In genomic region chr13:33175991-33176390, GRCh38 we compare ENCODE assay signal across 26 cellular contexts.
"Had no signal": no experiment of that assay in that cellular context is flagged by ENCODE, and none has a peak within 500 bp of the region (broad histone marks: within the 10 kb centered on the region; RNA-seq: fewer than 3 reads in every experiment).

No MANE protein-coding gene starts in this region.

- H3K27me3 ChIP-seq: heart left ventricle, upper lobe of left lung had no signal

- H3K27ac ChIP-seq: lower lobe of right lung, neural progenitor cell, thoracic aorta, upper lobe of left lung, VCaP had no signal

- ATAC-seq: activated naive CD4-positive, alpha-beta T cell treated with anti-CD3 and anti-CD28 coated beads, Interleukin-2, amount 50 U/mL, for 72 hours; activated T-cell treated with anti-CD3 and anti-CD28 coated beads, Interleukin-2, amount 50 U/mL, for 72 hours; effector memory CD8-positive, alpha-beta T cell; left lobe of liver; lower lobe of right lung; naive thymus-derived CD8-positive, alpha-beta T cell; right cardiac atrium; stimulated activated naive CD8-positive, alpha-beta T cell treated with anti-CD3 and anti-CD28 coated beads, Interleukin-15, Interleukin-2, amounts not matched to agents 100 U/mL and 50 U/mL, for 24 hours had no signal

- H3K4me1 ChIP-seq: lower lobe of right lung, neural progenitor cell, upper lobe of left lung had no signal

- H3K4me3 ChIP-seq: coronary artery, heart left ventricle, lower lobe of right lung, neural progenitor cell, thoracic aorta, upper lobe of left lung had no signal

- H3K9me3 ChIP-seq: heart left ventricle, lower lobe of right lung, thoracic aorta, upper lobe of left lung had no signal

- H2AFZ ChIP-seq: neural progenitor cell had no signal

- DNase-seq: activated CD4-positive, alpha-beta T cell treated with anti-CD3 and anti-CD28 coated beads for 4 hours; activated CD4-positive, alpha-beta T cell treated with anti-CD3 and anti-CD28 coated beads, Interleukin-2, amount 50 U/mL, for 4 hours; activated naive CD4-positive, alpha-beta T cell; activated T-cell treated with anti-CD3 and anti-CD28 coated beads for 4 hours; activated T-cell treated with anti-CD3 and anti-CD28 coated beads, Interleukin-2, amount 50 U/mL, for 72 hours; anterior cingulate cortex; effector memory CD8-positive, alpha-beta T cell; erythroblast; heart left ventricle; kidney glomerular epithelial cell; lower lobe of right lung; mesenchymal stem cell; naive thymus-derived CD8-positive, alpha-beta T cell; occipital lobe; posterior cingulate gyrus; right cardiac atrium; stimulated activated CD4-positive, alpha-beta T cell treated with anti-CD3 and anti-CD28 coated beads, Interleukin-4, amount 100 ng/mL, for 1 hour; stimulated activated naive CD8-positive, alpha-beta T cell treated with anti-CD3 and anti-CD28 coated beads, Interleukin-15, Interleukin-2, amounts not matched to agents 100 U/mL and 50 U/mL, for 24 hours; T-helper 9 cell; upper lobe of left lung had no signal

- H3K36me3 ChIP-seq: lower lobe of right lung, neural progenitor cell, thoracic aorta, upper lobe of left lung had no signal

- H3K9ac ChIP-seq: neural progenitor cell had no signal
